In genomic region chr6:130779658-130780033, GRCh38 we compare ENCODE assay signal across 27 cellular contexts. TPM values are rescaled to one million over a fixed set of nuclear protein-coding genes. Genes with fewer than 3 reads are reported as not detected.
DNase-seq lines count a peak whose midpoint lies in the region; TF ChIP-seq lines count a peak whose summit lies in the region.
"Had no signal": no experiment of that assay in that cellular context is flagged by ENCODE, and none has a peak within 500 bp of the region (broad histone marks: within the 10 kb centered on the region; RNA-seq: fewer than 3 reads in every experiment).

No MANE protein-coding gene starts in this region.

- no peaks in the 10 kb centered on the region for H3F3A ChIP-seq in smooth muscle cell (ENCODE audit: low read depth)

- WGBS in smooth muscle cell (ENCODE audit: low lambda C conversion rate): 72% methylated on average over 4 of the region's 4 CpGs

- H3K4me1 ChIP-seq in BLaER1 treated with 17β-estradiol and CSF1 and Interleukin-3, amounts not matched to agents 10 nM and 100 nM: peaks cover 15 to 43% (median 28%) of the 10 kb centered on the region in 10 experiments; a peak in 19 of 20 replicates
- H3K4me1 ChIP-seq in smooth muscle cell (ENCODE audit: low read depth): no peaks in the 10 kb centered on the region

- no peaks in the 10 kb centered on the region for H3K27me3 ChIP-seq in BLaER1 treated with 17β-estradiol and CSF1 and Interleukin-3, amounts not matched to agents 10 nM and 100 nM
- no peaks in the 10 kb centered on the region for H3K27me3 ChIP-seq in smooth muscle cell (ENCODE audit: low read depth)
- H3K27me3 ChIP-seq: dorsolateral prefrontal cortex, heart left ventricle, thyroid gland had no signal

- H3K4me2 ChIP-seq in BLaER1 treated with 17β-estradiol and CSF1 and Interleukin-3, amounts not matched to agents 10 nM and 100 nM: peak overlapping the region; percentile 23 to 72 (median 40); a peak in 19 of 22 replicates
- H3K4me2 ChIP-seq in smooth muscle cell: peak overlapping the region; percentile 69
- H3K4me2 ChIP-seq: KMS-11 had no signal

- H3K4me3 ChIP-seq in BLaER1 treated with 17β-estradiol and CSF1 and Interleukin-3, amounts not matched to agents 10 nM and 100 nM: no peak overlapping the region
- H3K4me3 ChIP-seq in SK-N-MC (peak overlapping the region; percentile 66), fibroblast of pulmonary artery (replicated peaks; ENCODE audit: low read depth, low read length) (no peak overlapping the region), smooth muscle cell (no peak overlapping the region)
- H3K4me3 ChIP-seq: dorsolateral prefrontal cortex, lower lobe of right lung, mucosa of descending colon, thyroid gland had no signal

- H3K9ac ChIP-seq in BLaER1 treated with 17β-estradiol and CSF1 and Interleukin-3, amounts not matched to agents 10 nM and 100 nM: no peak overlapping the region
- peak overlapping the region; percentile 74 for H3K9ac ChIP-seq in SK-N-MC (ENCODE audit: insufficient read length)
- no peak overlapping the region for H3K9ac ChIP-seq in smooth muscle cell (ENCODE audit: low read depth)
- H3K9ac ChIP-seq: KMS-11 had no signal

- H3K36me3 ChIP-seq in BLaER1 treated with 17β-estradiol and CSF1 and Interleukin-3, amounts not matched to agents 10 nM and 100 nM: no peaks in the 10 kb centered on the region
- H3K36me3 ChIP-seq in SK-N-MC (ENCODE audit: insufficient read depth, low read length) (peaks cover 6% of the 10 kb centered on the region; the same call in 1 of the 2 replicates), smooth muscle cell (ENCODE audit: low read depth) (no peaks in the 10 kb centered on the region)
- H3K36me3 ChIP-seq: heart left ventricle, lower lobe of right lung, thyroid gland had no signal

- no peaks in the 10 kb centered on the region; a peak in 1 of 22 replicates for H3K9me3 ChIP-seq in BLaER1 treated with 17β-estradiol and CSF1 and Interleukin-3, amounts not matched to agents 10 nM and 100 nM (replicated peaks in 1 of 11)
- H3K9me3 ChIP-seq in SK-N-MC (ENCODE audit: low read depth, low read length) (0 out of 2 replicates have a peak, but pooled peaks cover 8% of the 10 kb centered on the region), smooth muscle cell (replicated peaks; ENCODE audit: low read depth) (no peaks in the 10 kb centered on the region)
- H3K9me3 ChIP-seq: lower lobe of right lung, mucosa of descending colon, thyroid gland had no signal

- no peak overlapping the region for H3K27ac ChIP-seq in BLaER1 treated with 17β-estradiol and CSF1 and Interleukin-3, amounts not matched to agents 10 nM and 100 nM
- H3K27ac ChIP-seq in SK-N-MC (peak overlapping the region; percentile 96), smooth muscle cell (ENCODE audit: low read depth) (peak overlapping the region; percentile 42)
- H3K27ac ChIP-seq: dorsolateral prefrontal cortex, KMS-11, lower lobe of right lung, RWPE1, thyroid gland had no signal

- DNase-seq in SK-N-MC (ENCODE audit: low read depth, low spot score) (no peak), fibroblast of pulmonary artery (ENCODE audit: low read depth) (peak; percentile 5), smooth muscle cell (lab: John Stamatoyannopoulos, UW; ENCODE audit: unreplicated experiment) (no peak), NCI-H1436 (lab: John Stamatoyannopoulos, UW) (no peak), GM13977 (ENCODE audit: low spot score) (no peak), NCI-H2227 (lab: John Stamatoyannopoulos, UW; ENCODE audit: unreplicated experiment) (no peak)
- DNase-seq: activated CD8-positive, alpha-beta memory T cell treated with anti-CD3 and anti-CD28 coated beads for 24 hours; activated effector memory CD4-positive, alpha-beta T cell treated with Interleukin-2 at 50 U/mL for 16 hours; Calu3; dorsolateral prefrontal cortex; lower lobe of right lung; NCI-H1417 treated with DMSO at 0.1 percent for 48 hours; NCI-H2081 treated with DMSO at 0.1 percent for 48 hours; NCI-H446; NCI-H82; stimulated activated naive CD4-positive, alpha-beta T cell treated with Interleukin-2 at 50 U/mL for 16 hours; T-helper 2 cell; thyroid gland had no signal

- TF ChIP-seq CTCF in fibroblast of pulmonary artery (IDR thresholded peaks at IDR 0.05; ENCODE audit: low read length, missing control alignments) (no peak), smooth muscle cell (IDR thresholded peaks at IDR 0.05; ENCODE audit: borderline replicate concordance, insufficient read depth, poor library complexity, severe bottlenecking) (no peak), GM13977 (IDR thresholded peaks at IDR 0.05; ENCODE audit: extremely low read depth, insufficient read depth, missing control alignments) (no peak)

- H3K79me2 ChIP-seq in smooth muscle cell (ENCODE audit: low read depth): no peaks in the 10 kb centered on the region

- H4K20me1 ChIP-seq in BLaER1 treated with 17β-estradiol and CSF1 and Interleukin-3, amounts not matched to agents 10 nM and 100 nM: no peaks in the 10 kb centered on the region
- no peaks in the 10 kb centered on the region for H4K20me1 ChIP-seq in smooth muscle cell (ENCODE audit: low read depth)

- no peak overlapping the region for H2AFZ ChIP-seq in smooth muscle cell (ENCODE audit: low read depth)

- in situ Hi-C loops in GM13977 (cut with MboI; ENCODE audit: low pct_unique_long_range_greater_than_20kb, low sequenced_read_pairs, unreplicated experiment): no loop called here

RNA-seq across cellular contexts. Expression of gene SMLR1, which starts 47.6 kb away (rescaled TPM):
- not detected in 2 replicates for total RNA-seq in smooth muscle cell
- 0.09 TPM in 1 of 2 replicates, not detected in the other for polyA plus RNA-seq in smooth muscle cell
- total RNA-seq: Calu3, dorsolateral prefrontal cortex, heart left ventricle, kidney epithelial cell, lower lobe of right lung, mucosa of descending colon, posterior vena cava, sciatic nerve, thyroid gland had no signal
- polyA plus RNA-seq: CD14-positive monocyte, heart left ventricle had no signal

Comparison
In these comparisons a context has a peak if more than half of its experiments do, and no peak if none do; other contexts are left out.
1. H3K27ac ChIP-seq: peak in SK-N-MC (single experiment) and smooth muscle cell (single experiment); none in BLaER1 treated with 17β-estradiol and CSF1 and Interleukin-3, amounts not matched to agents 10 nM and 100 nM (0 of 11).